ENCODE assay signal across 8 cellular contexts in genomic region chr2:120675460-120676130, GRCh38.
DNase-seq lines count a peak whose midpoint lies in the region; ATAC-seq and TF ChIP-seq lines count a peak whose summit lies in the region.

No MANE protein-coding gene starts in this region.

- no peaks in the 10 kb centered on the region for H3K36me3 Mint-ChIP-seq in CD4-positive, alpha-beta memory T cell

- no peak overlapping the region for H3K4me3 ChIP-seq in CD4-positive, alpha-beta memory T cell (ENCODE audit: low read length in 2 of 2)
- no peak overlapping the region for H3K4me3 ChIP-seq in ascending aorta

- intact Hi-C loops in CD4-positive, alpha-beta memory T cell (cut with micrococcal nuclease) = loop anchor here (1.0 kb wide), 1 partner anchor 332 kb away; no protein-coding TSS in a partner anchor
- intact Hi-C loops in ascending aorta (cut with DNase I) = loop anchor here (5.0 kb wide), 1 partner anchor 108 kb away; no protein-coding TSS in a partner anchor

- DNase-seq in CD4-positive, alpha-beta memory T cell = peak; percentile 14 to 47 (median 18)
- DNase-seq in SHP77 treated with DMSO at 0.1 percent for 48 hours (lab: John Stamatoyannopoulos, UW) = peak; percentile 4
- DNase-seq in ascending aorta (ENCODE audit: low spot score in 2 of 2) = no peak
- DNase-seq in iPS-NIHi11 (ENCODE audit: low spot score) = peak; percentile 86
- DNase-seq in stimulated activated CD4-positive, alpha-beta T cell treated with anti-CD3 and anti-CD28 coated beads, Interleukin-1b, Interleukin-23, amount 100 ng/mL, for 24 hours (ENCODE audit: low read depth in 4 of 4, low spot score in 1 of 4) = peak in 3 of 4 experiments; percentile 13 to 37 (median 21)
- DNase-seq in NCI-H2196 (lab: John Stamatoyannopoulos, UW; ENCODE audit: unreplicated experiment) = no peak

- H3K4me1 Mint-ChIP-seq in CD4-positive, alpha-beta memory T cell = peaks cover 0 to 5% (median 4%) of the 10 kb centered on the region in 4 donors

- H3K27ac ChIP-seq in CD4-positive, alpha-beta memory T cell (ENCODE audit: low read depth, low read length) = no peak overlapping the region
- H3K27ac ChIP-seq in ascending aorta = no peak overlapping the region

- POLR2A ChIA-PET in CD4-positive, alpha-beta memory T cell (lab: Charles Lee; ENCODE audit: partially characterized antibody) = no interaction called here

- peaks cover 10 to 24% of the 10 kb centered on the region in 2 donors for H3K27me3 Mint-ChIP-seq in CD4-positive, alpha-beta memory T cell

- CTCF ChIA-PET in CD4-positive, alpha-beta memory T cell (lab: Charles Lee; ENCODE audit: partially characterized antibody) = interaction anchor here (1.1 to 1.9 kb wide), 3 partner anchors 8 to 332 kb away, joined by 3 to 7 read pairs (median 4); no protein-coding TSS in a partner anchor

- no peaks in the 10 kb centered on the region for H3K4me1 ChIP-seq in CD4-positive, alpha-beta memory T cell (ENCODE audit: insufficient read depth, low read length)
- peaks cover 0 to 3% of the 10 kb centered on the region in 2 donors for H3K4me1 ChIP-seq in ascending aorta

- peak; percentile 61 to 70 (median 68) for TF ChIP-seq CTCF in ascending aorta (IDR thresholded peaks at IDR 0.05)

- peaks cover 0 to 4% (median 0%) of the 10 kb centered on the region in 8 donors for H3K9me3 Mint-ChIP-seq in CD4-positive, alpha-beta memory T cell

- H3K27ac Mint-ChIP-seq in CD4-positive, alpha-beta memory T cell = no peak overlapping the region

- no peak overlapping the region for H3K4me3 Mint-ChIP-seq in CD4-positive, alpha-beta memory T cell

- peak; percentile 44 for ATAC-seq in HG02759 (IDR thresholded peaks at IDR 0.05; ENCODE audit: unreplicated experiment)
- no peak for ATAC-seq in HG03354 (IDR thresholded peaks at IDR 0.05; ENCODE audit: poor library complexity, severe bottlenecking, unreplicated experiment)

- H3K9me3 ChIP-seq in CD4-positive, alpha-beta memory T cell (ENCODE audit: control insufficient read depth in 1 of 2, low read length in 2 of 2) = no peaks in the 10 kb centered on the region
- H3K9me3 ChIP-seq in ascending aorta = no peaks in the 10 kb centered on the region

- H3K27me3 ChIP-seq in CD4-positive, alpha-beta memory T cell (ENCODE audit: insufficient read depth, low read length) = no peaks in the 10 kb centered on the region
- peaks cover 12% of the 10 kb centered on the region for H3K27me3 ChIP-seq in ascending aorta

- no peaks in the 10 kb centered on the region for H3K36me3 ChIP-seq in CD4-positive, alpha-beta memory T cell (ENCODE audit: insufficient read depth, low read length)
- no peaks in the 10 kb centered on the region for H3K36me3 ChIP-seq in ascending aorta

Comparison
In these comparisons a context has a peak if more than half of its experiments do, and no peak if none do; other contexts are left out.
1. DNase-seq: peak in CD4-positive, alpha-beta memory T cell (5 of 5), SHP77 treated with DMSO at 0.1 percent for 48 hours (single experiment), iPS-NIHi11 (single experiment) and stimulated activated CD4-positive, alpha-beta T cell treated with anti-CD3 and anti-CD28 coated beads, Interleukin-1b, Interleukin-23, amount 100 ng/mL, for 24 hours (3 of 4); none in ascending aorta (0 of 2) and NCI-H2196 (single experiment).